ENCODE assay signal across 17 cellular contexts in the genomic region with DNA sequence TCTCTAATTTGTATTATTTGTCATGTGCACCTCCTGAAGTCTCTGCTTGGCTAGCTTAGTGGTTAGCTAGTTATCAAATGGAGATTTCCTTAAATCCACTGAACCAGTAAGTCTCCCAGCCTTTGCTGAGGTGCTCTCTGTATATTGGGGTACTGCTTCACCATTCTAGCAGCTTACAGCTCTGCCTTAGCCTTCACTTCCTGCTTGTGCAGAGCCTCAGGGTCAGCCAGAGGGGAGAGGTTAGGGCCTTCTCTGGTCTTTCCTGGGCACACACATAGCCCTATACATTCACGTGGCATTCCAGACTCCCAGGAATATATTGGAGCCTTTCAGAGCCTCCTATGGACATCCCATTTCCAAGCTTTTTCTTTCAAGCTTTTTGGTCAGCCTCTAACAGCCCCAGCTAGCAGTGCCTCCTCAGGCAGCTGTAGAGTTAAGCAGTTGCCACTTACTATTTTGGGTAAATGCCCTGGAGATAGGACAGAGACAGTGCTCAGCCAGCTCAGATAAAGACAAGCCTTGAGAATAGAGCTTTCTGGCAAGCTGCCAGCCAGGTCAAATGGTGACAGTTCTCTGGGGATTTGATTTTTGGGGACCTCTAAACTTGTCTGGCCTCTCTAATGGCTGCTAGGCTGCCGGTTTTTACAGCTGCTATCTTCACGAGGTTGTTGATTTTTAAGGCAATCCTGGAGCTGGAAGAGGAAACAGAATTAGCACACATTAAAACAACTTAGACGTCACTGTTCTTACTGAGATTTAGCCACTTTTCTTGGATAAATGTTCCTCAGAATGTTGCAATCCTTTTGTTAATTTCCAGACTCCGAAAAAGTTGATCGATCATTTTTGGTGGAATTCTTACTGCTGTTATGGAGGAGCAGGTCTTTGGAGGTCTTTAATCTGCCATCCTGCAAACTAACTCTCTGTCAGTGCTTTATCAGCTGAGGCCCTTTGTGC.
"Had no signal": no experiment of that assay in that cellular context is flagged by ENCODE, and none has a peak within 500 bp of the region (broad histone marks: within the 10 kb centered on the region; RNA-seq: fewer than 3 reads in every experiment).

No MANE protein-coding gene starts in this region.

- H3K4me3 ChIP-seq: esophagus squamous epithelium, lung, neural progenitor cell, tibial nerve, uterus had no signal

- H3K4me1 ChIP-seq: esophagus squamous epithelium, tibial nerve, uterus had no signal

- ATAC-seq: activated naive CD4-positive, alpha-beta T cell treated with anti-CD3 and anti-CD28 coated beads, Interleukin-2, amount 50 U/mL, for 72 hours; activated T-cell treated with anti-CD3 and anti-CD28 coated beads, Interleukin-2, amount 50 U/mL, for 72 hours; stimulated activated memory B cell treated with anti-CD40 and anti-IgM and Interleukin-4, amounts not matched to agents 10 μg/mL and 1 μg/mL and 100 μg/mL, for 72 hours had no signal

- H3K36me3 ChIP-seq: uterus had no signal

- H3K27ac ChIP-seq: brain microvascular endothelial cell, esophagus squamous epithelium, neural progenitor cell, tibial nerve, uterus had no signal

- H3K9me3 ChIP-seq: uterus had no signal

- DNase-seq: activated CD4-positive, alpha-beta T cell treated with anti-CD3 and anti-CD28 coated beads, Interleukin-2, amount 10 ng/mL, durations not matched to agents 7 days and 5 days; activated CD8-positive, alpha-beta memory T cell treated with anti-CD3 and anti-CD28 coated beads, Interleukin-2, amount 50 U/mL, for 48 hours; activated gamma-delta T cell; activated T-cell treated with anti-CD3 and anti-CD28 coated beads, Interleukin-2, amount 50 U/mL, for 72 hours; brain microvascular endothelial cell; cortex of kidney; effector CD4-positive, alpha-beta T cell; esophagus squamous epithelium; hypothalamus; naive B cell; stimulated activated CD4-positive, alpha-beta T cell treated with anti-CD3 and anti-CD28 coated beads, Interleukin-2, amount 100 ng/mL, for 48 hours; uterus had no signal

- H3K27me3 ChIP-seq: brain microvascular endothelial cell, esophagus squamous epithelium, neural progenitor cell, tibial nerve, uterus had no signal
